ENCODE assay signal across 28 cellular contexts in genomic region chr2:144751142-144751905, GRCh38.
DNase-seq lines count a peak whose midpoint lies in the region; ATAC-seq, FAIRE-seq and TF ChIP-seq lines count a peak whose summit lies in the region.
"Had no signal": no experiment of that assay in that cellular context is flagged by ENCODE, and none has a peak within 500 bp of the region (broad histone marks: within the 10 kb centered on the region; RNA-seq: fewer than 3 reads in every experiment).

No MANE protein-coding gene starts in this region.

- no peak for ATAC-seq in A549
- no peak for ATAC-seq in naive thymus-derived CD4-positive, alpha-beta T cell
- ATAC-seq: GM12878 had no signal

- no peak overlapping the region for H3K4me2 ChIP-seq in A549
- no peak overlapping the region for H3K4me2 ChIP-seq in H1 (ENCODE audit: insufficient read depth in 1 of 2, low read depth in 2 of 2, low read length in 2 of 2)
- H3K4me2 ChIP-seq: BLaER1 had no signal

- no peak overlapping the region for H3K56ac ChIP-seq in H1 (replicated peaks; ENCODE audit: insufficient read length, low read depth, low read length)

- no peaks in the 10 kb centered on the region for H3K4me1 Mint-ChIP-seq in naive thymus-derived CD4-positive, alpha-beta T cell
- H3K4me1 Mint-ChIP-seq: CD4-positive, alpha-beta memory T cell; CD4-positive, CD25-positive, alpha-beta regulatory T cell; CD8-positive, alpha-beta memory T cell had no signal

- no peak overlapping the region for H4K91ac ChIP-seq in H1 (replicated peaks; ENCODE audit: insufficient read length, low read length)

- no peak overlapping the region for H3K14ac ChIP-seq in H1 (ENCODE audit: insufficient read length)

- H3K9me3 ChIP-seq in A549 (peaks cover 11% of the 10 kb centered on the region; the same call in 2 of the 3 replicates), H1 (ENCODE audit: insufficient read depth in 2 of 2, low read depth in 1 of 2, low read length in 1 of 2) (peaks cover 13 to 24% of the 10 kb centered on the region in 2 experiments)
- H3K9me3 ChIP-seq in naive thymus-derived CD4-positive, alpha-beta T cell (ENCODE audit: control insufficient read depth in 2 of 3, low read length in 3 of 3) = peaks cover 0 to 11% (median 0%) of the 10 kb centered on the region in 3 experiments
- H3K9me3 ChIP-seq: BE2C had no signal

- H2BK15ac ChIP-seq in H1 (ENCODE audit: low read length) = no peak overlapping the region

- TF ChIP-seq CTCF in A549 (IDR thresholded peaks at IDR 0.05) = no peak
- no peak for TF ChIP-seq CTCF in H1 (IDR thresholded peaks at IDR 0.05; ENCODE audit: control extremely low read depth in 1 of 3, insufficient read depth in 1 of 3, low read depth in 1 of 3, low read length in 3 of 3)

- H4K5ac ChIP-seq in H1 (ENCODE audit: insufficient read length, low read depth, low read length) = no peak overlapping the region

- H3K79me2 ChIP-seq in H1 (ENCODE audit: control insufficient read depth in 1 of 2, insufficient read depth in 2 of 2, low read length in 2 of 2) = no peaks in the 10 kb centered on the region

- H3K23me2 ChIP-seq in H1 (ENCODE audit: low read depth, low read length) = no peaks in the 10 kb centered on the region

- no peak overlapping the region for H2BK12ac ChIP-seq in H1 (ENCODE audit: low read depth, low read length)

- no peaks in the 10 kb centered on the region for H3K79me1 ChIP-seq in H1 (ENCODE audit: low read depth, low read length)

- no peak overlapping the region for H3K23ac ChIP-seq in H1 (ENCODE audit: insufficient read length)

- WGBS in A549 (ENCODE audit: missing lambda C conversion rate) = 67% methylated on average over 3 of the region's 3 CpGs
- WGBS in H1 (ENCODE audit: extremely low coverage in 1 of 2, insufficient coverage in 1 of 2, insufficient read length in 1 of 2, insufficient replicate concordance in 2 of 2, low coverage in 1 of 2, low lambda C conversion rate in 2 of 2, missing lambda C conversion rate in 1 of 2), 2 experiments = 93% methylated on average over 3 of the region's 3 CpGs; no CpG with 5 or more reads in 1 of the 2 experiments

- H4K20me1 ChIP-seq in H1 (replicated peaks in 1 of 2; ENCODE audit: control insufficient read depth in 1 of 2, insufficient read depth in 2 of 2, low read length in 2 of 2) = no peaks in the 10 kb centered on the region
- H4K20me1 ChIP-seq: BLaER1 had no signal

- H3K36me3 ChIP-seq in H1 (ENCODE audit: control insufficient read depth in 2 of 4, insufficient read depth in 4 of 4, low read length in 3 of 4) = peaks cover 0 to 6% (median 1%) of the 10 kb centered on the region in 4 experiments; a peak in 1 of 8 replicates
- H3K36me3 ChIP-seq in naive thymus-derived CD4-positive, alpha-beta T cell (ENCODE audit: control insufficient read depth in 2 of 3, insufficient read depth in 3 of 3, low read length in 3 of 3) = no peaks in the 10 kb centered on the region
- H3K36me3 ChIP-seq: BE2C, BLaER1 had no signal

- H4K8ac ChIP-seq in H1 (ENCODE audit: extremely low read depth, insufficient read depth, low read length) = no peak overlapping the region

- H3K27ac Mint-ChIP-seq in naive thymus-derived CD4-positive, alpha-beta T cell = no peak overlapping the region
- H3K27ac Mint-ChIP-seq: CD14-positive monocyte; CD4-positive, alpha-beta memory T cell; CD4-positive, CD25-positive, alpha-beta regulatory T cell; CD8-positive, alpha-beta memory T cell had no signal

- CTCF ChIA-PET in A549 (lab: Yijun Ruan, JAX) = no interaction called here
- CTCF ChIA-PET in H1 (lab: Charles Lee; ENCODE audit: partially characterized antibody) = no interaction called here
- CTCF ChIA-PET in naive thymus-derived CD4-positive, alpha-beta T cell (lab: Charles Lee) = no interaction called here

- FAIRE-seq in A204.1 (lab: Jason Lieb, UNC) = peak; percentile 34
- FAIRE-seq in A549 (lab: Jason Lieb, UNC) = no peak
- FAIRE-seq in TTC549 (lab: Jason Lieb, UNC) = peak; percentile 51
- FAIRE-seq in H1 (lab: Jason Lieb, UNC) = no peak
- no peak for FAIRE-seq in RCC 7860 (lab: Jason Lieb, UNC)
- FAIRE-seq: GM12878, GM12892, GM18507, GM19239 had no signal

- H3K4ac ChIP-seq in H1 (replicated peaks; ENCODE audit: insufficient read length, low read depth, low read length) = no peak overlapping the region

- POLR2A ChIA-PET in A549 (lab: Yijun Ruan, JAX) = no interaction called here
- POLR2A ChIA-PET in H1 (lab: Charles Lee; ENCODE audit: partially characterized antibody) = no interaction called here
- POLR2A ChIA-PET in naive thymus-derived CD4-positive, alpha-beta T cell (lab: Charles Lee) = no interaction called here

- H3K4me3 ChIP-seq in A549 (no peak overlapping the region), H1 (ENCODE audit: extremely low read depth in 1 of 4, insufficient read depth in 2 of 4, low read depth in 3 of 4, low read length in 4 of 4) (no peak overlapping the region)
- no peak overlapping the region for H3K4me3 ChIP-seq in naive thymus-derived CD4-positive, alpha-beta T cell (ENCODE audit: low read length)
- H3K4me3 ChIP-seq: BLaER1, GM12878 had no signal

- H2BK120ac ChIP-seq in H1 (replicated peaks; ENCODE audit: low read depth, low read length) = no peak overlapping the region

- H3K18ac ChIP-seq in H1 (ENCODE audit: extremely low read depth, low read length) = no peak overlapping the region

- TF ChIP-seq RAD21 in A549 (conservative IDR thresholded peaks at IDR 0.05 in 1 of 2, IDR thresholded peaks at IDR 0.05 in 1 of 2) (no peak), H1 (IDR thresholded peaks at IDR 0.05 in 1 of 2, conservative IDR thresholded peaks at IDR 0.05 in 1 of 2; ENCODE audit: low read depth in 2 of 2, low read length in 2 of 2) (no peak)

- TF ChIP-seq EP300 in A549 (IDR thresholded peaks at IDR 0.05) (no peak), H1 (IDR thresholded peaks at IDR 0.05; ENCODE audit: borderline replicate concordance in 1 of 2, low read depth in 2 of 2, low read length in 2 of 2) (no peak)

- no peak overlapping the region for H3K4me3 Mint-ChIP-seq in naive thymus-derived CD4-positive, alpha-beta T cell
- H3K4me3 Mint-ChIP-seq: CD14-positive monocyte; CD4-positive, alpha-beta memory T cell; CD4-positive, CD25-positive, alpha-beta regulatory T cell; CD8-positive, alpha-beta memory T cell had no signal

- H3K4me1 ChIP-seq in A549 (no peaks in the 10 kb centered on the region), H1 (replicated peaks in 1 of 4; ENCODE audit: control insufficient read depth in 3 of 4, insufficient read depth in 4 of 4, low read length in 3 of 4) (peaks cover 0 to 3% (median 1%) of the 10 kb centered on the region in 4 experiments; a peak in 2 of 7 replicates)
- H3K4me1 ChIP-seq in naive thymus-derived CD4-positive, alpha-beta T cell (ENCODE audit: control insufficient read depth in 2 of 2, insufficient read depth in 2 of 2, low read length in 2 of 2) = no peaks in the 10 kb centered on the region
- H3K4me1 ChIP-seq: BE2C, BLaER1 had no signal

- H3K36me3 Mint-ChIP-seq in naive thymus-derived CD4-positive, alpha-beta T cell = no peaks in the 10 kb centered on the region
- H3K36me3 Mint-ChIP-seq: CD4-positive, alpha-beta memory T cell; CD4-positive, CD25-positive, alpha-beta regulatory T cell had no signal

- H3K27ac ChIP-seq in A549 = no peak overlapping the region
- no peak overlapping the region for H3K27ac ChIP-seq in H1 (ENCODE audit: low read depth, low read length)
- no peak overlapping the region for H3K27ac ChIP-seq in naive thymus-derived CD4-positive, alpha-beta T cell (ENCODE audit: low read depth, low read length)
- H3K27ac ChIP-seq: BLaER1 had no signal

- no peaks in the 10 kb centered on the region for H3K27me3 Mint-ChIP-seq in naive thymus-derived CD4-positive, alpha-beta T cell
- H3K27me3 Mint-ChIP-seq: CD4-positive, alpha-beta memory T cell; CD4-positive, CD25-positive, alpha-beta regulatory T cell had no signal

- H2BK20ac ChIP-seq in H1 (ENCODE audit: low read length) = no peak overlapping the region

- intact Hi-C loops in naive thymus-derived CD4-positive, alpha-beta T cell (cut with micrococcal nuclease) = no loop called here

- DNase-seq in A549 (ENCODE audit: low read depth in 1 of 2, low spot score in 1 of 2) (no peak), H1 (ENCODE audit: low read depth in 1 of 2, low spot score in 2 of 2) (no peak), RCC 7860 (ENCODE audit: low spot score) (no peak), germinal center (ENCODE audit: low spot score) (no peak)
- no peak for DNase-seq in naive thymus-derived CD4-positive, alpha-beta T cell
- DNase-seq: 8988T; ACHN; BE2C; C1 segment of cervical spinal cord; CD4-positive, alpha-beta memory T cell; CD4-positive, CD25-positive, alpha-beta regulatory T cell; CD8-positive, alpha-beta memory T cell; COR-L47; DMS 273 treated with DMSO at 0.1 percent for 48 hours; DMS153; DMS53; DMS79; DND-41; EL; GDM1 had no signal

- peaks cover 6 to 57% (median 22%) of the 10 kb centered on the region in 11 donors for H3K9me3 Mint-ChIP-seq in naive thymus-derived CD4-positive, alpha-beta T cell

- no peak overlapping the region for H2AFZ ChIP-seq in H1 (ENCODE audit: low read length)

- TF ChIP-seq POLR2A in A549 (IDR thresholded peaks at IDR 0.05; ENCODE audit: low read length) (no peak), H1 (IDR thresholded peaks at IDR 0.05; ENCODE audit: control extremely low read depth in 1 of 2, low read depth in 2 of 2, low read length in 2 of 2) (no peak)

- H2BK5ac ChIP-seq in H1 (ENCODE audit: low read depth, low read length) = no peak overlapping the region

- H3K27me3 ChIP-seq in H1 (replicated peaks in 1 of 4; ENCODE audit: control insufficient read depth in 3 of 4, extremely low read depth in 1 of 4, insufficient read depth in 3 of 4, low read length in 3 of 4) = no peaks in the 10 kb centered on the region
- no peaks in the 10 kb centered on the region for H3K27me3 ChIP-seq in naive thymus-derived CD4-positive, alpha-beta T cell (ENCODE audit: control insufficient read depth in 2 of 2, insufficient read depth in 2 of 2, low read length in 2 of 2)
- H3K27me3 ChIP-seq: BE2C, BLaER1 had no signal

- no peak overlapping the region for H3K9ac ChIP-seq in H1 (replicated peaks in 1 of 4; ENCODE audit: extremely low read depth in 1 of 4, low read depth in 3 of 4, low read length in 3 of 4)
- H3K9ac ChIP-seq: BLaER1 had no signal

- H2AK5ac ChIP-seq in H1 (ENCODE audit: low read depth, low read length) = no peak overlapping the region

TF ChIP-seq in H1, 55 proteins besides CTCF, POLR2A, EP300 and RAD21:
- no peak for TF ChIP-seq SP2 (IDR thresholded peaks at IDR 0.05; ENCODE audit: low read length)
- TF ChIP-seq RBBP5 (IDR thresholded peaks at IDR 0.05; ENCODE audit: borderline replicate concordance, low read depth, low read length) = no peak
- no peak for TF ChIP-seq SIRT6 (IDR thresholded peaks at IDR 0.05; ENCODE audit: low read length)
- peak; percentile 15; the same call in 1 of the 2 replicates for TF ChIP-seq MAFK (IDR thresholded peaks at IDR 0.05; ENCODE audit: low read depth, low read length)
- TF ChIP-seq CREB1 (IDR thresholded peaks at IDR 0.05) = no peak
TF ChIP-seq in H1: peak in this region for 1.
